11 cellular contexts compared by ENCODE assay signal in the genomic region with DNA sequence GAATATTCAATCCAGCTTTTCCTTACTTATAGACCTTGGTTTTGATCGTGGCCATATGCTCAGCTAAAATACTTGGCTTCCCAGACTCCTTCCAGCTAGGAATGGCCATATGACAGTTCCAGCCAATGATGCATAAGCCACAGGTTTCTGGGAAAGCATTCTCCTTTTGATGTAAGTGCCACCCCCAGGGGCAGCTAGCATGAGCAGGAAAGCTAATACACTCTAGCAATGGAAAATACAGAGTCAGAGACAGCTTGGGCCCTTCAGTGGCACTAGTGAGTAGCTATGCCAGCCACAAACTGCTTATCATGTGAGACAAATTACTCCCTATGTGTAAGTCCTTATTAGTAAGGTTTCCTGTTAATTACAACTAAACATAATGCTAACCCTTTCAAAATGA. TPM values are rescaled to one million over a fixed set of nuclear protein-coding genes. Genes with fewer than 3 reads are reported as not detected.
DNase-seq lines count a peak whose midpoint lies in the region; ATAC-seq and FAIRE-seq lines count a peak whose summit lies in the region.
"Had no signal": no experiment of that assay in that cellular context is flagged by ENCODE, and none has a peak within 500 bp of the region (broad histone marks: within the 10 kb centered on the region; RNA-seq: fewer than 3 reads in every experiment).

No MANE protein-coding gene starts in this region.

- no peaks in the 10 kb centered on the region for H3K27me3 Mint-ChIP-seq in T-cell
- H3K27me3 Mint-ChIP-seq in effector memory CD8-positive, alpha-beta T cell = no peaks in the 10 kb centered on the region
- H3K27me3 Mint-ChIP-seq in stimulated activated naive CD8-positive, alpha-beta T cell treated with anti-CD3 and anti-CD28 coated beads, Interleukin-15, Interleukin-2, amounts not matched to agents 100 ng/mL and 50 ng/mL, for 24 hours = no peaks in the 10 kb centered on the region
- no peaks in the 10 kb centered on the region for H3K27me3 Mint-ChIP-seq in stimulated activated naive B cell treated with anti-CD40 and anti-IgM and Interleukin-4, amounts not matched to agents 10 μg/mL and 1 μg/mL and 100 μg/mL, for 72 hours

- H3K4me3 Mint-ChIP-seq in T-cell = peak overlapping the region in 1 of 3 donors; percentile 78
- H3K4me3 Mint-ChIP-seq in effector memory CD8-positive, alpha-beta T cell = peak overlapping the region; percentile 74 to 76
- peak overlapping the region; percentile 39 for H3K4me3 Mint-ChIP-seq in stimulated activated naive CD8-positive, alpha-beta T cell treated with anti-CD3 and anti-CD28 coated beads, Interleukin-15, Interleukin-2, amounts not matched to agents 100 ng/mL and 50 ng/mL, for 24 hours
- no peak overlapping the region for H3K4me3 Mint-ChIP-seq in stimulated activated naive B cell treated with anti-CD40 and anti-IgM and Interleukin-4, amounts not matched to agents 10 μg/mL and 1 μg/mL and 100 μg/mL, for 72 hours

- peaks cover 17% of the 10 kb centered on the region for H3K36me3 Mint-ChIP-seq in T-cell
- peaks cover 66% of the 10 kb centered on the region for H3K36me3 Mint-ChIP-seq in effector memory CD8-positive, alpha-beta T cell (ENCODE audit: insufficient read depth)
- H3K36me3 Mint-ChIP-seq in stimulated activated naive CD8-positive, alpha-beta T cell treated with anti-CD3 and anti-CD28 coated beads, Interleukin-15, Interleukin-2, amounts not matched to agents 100 ng/mL and 50 ng/mL, for 24 hours (ENCODE audit: low read depth) = peaks cover 27% of the 10 kb centered on the region
- H3K36me3 Mint-ChIP-seq in stimulated activated naive B cell treated with anti-CD40 and anti-IgM and Interleukin-4, amounts not matched to agents 10 μg/mL and 1 μg/mL and 100 μg/mL, for 72 hours = peaks cover 5 to 23% of the 10 kb centered on the region in 2 donors

- H3K4me1 Mint-ChIP-seq in T-cell = peaks cover 99 to 100% (median 100%) of the 10 kb centered on the region in 3 donors
- H3K4me1 Mint-ChIP-seq in effector memory CD8-positive, alpha-beta T cell (ENCODE audit: low read depth in 2 of 2) = peaks cover 79 to 92% of the 10 kb centered on the region in 2 donors
- H3K4me1 Mint-ChIP-seq in stimulated activated naive CD8-positive, alpha-beta T cell treated with anti-CD3 and anti-CD28 coated beads, Interleukin-15, Interleukin-2, amounts not matched to agents 100 ng/mL and 50 ng/mL, for 24 hours (ENCODE audit: low read depth) = peaks cover 98% of the 10 kb centered on the region
- peaks cover 45 to 69% of the 10 kb centered on the region in 2 donors for H3K4me1 Mint-ChIP-seq in stimulated activated naive B cell treated with anti-CD40 and anti-IgM and Interleukin-4, amounts not matched to agents 10 μg/mL and 1 μg/mL and 100 μg/mL, for 72 hours

- POLR2A ChIA-PET in T-cell (lab: Charles Lee) = interaction anchor here (1.1 to 2.2 kb wide), 5 partner anchors 11 to 20 kb away, joined by 3 to 12 read pairs (median 7); no protein-coding TSS in a partner anchor

- peak overlapping the region; percentile 95 to 96 for H3K27ac Mint-ChIP-seq in T-cell
- H3K27ac Mint-ChIP-seq in effector memory CD8-positive, alpha-beta T cell = peak overlapping the region; percentile 95 to 96
- peak overlapping the region; percentile 88 for H3K27ac Mint-ChIP-seq in stimulated activated naive CD8-positive, alpha-beta T cell treated with anti-CD3 and anti-CD28 coated beads, Interleukin-15, Interleukin-2, amounts not matched to agents 100 ng/mL and 50 ng/mL, for 24 hours
- H3K27ac Mint-ChIP-seq in stimulated activated naive B cell treated with anti-CD40 and anti-IgM and Interleukin-4, amounts not matched to agents 10 μg/mL and 1 μg/mL and 100 μg/mL, for 72 hours = no peak overlapping the region

- peak; percentile 41 for DNase-seq in activated CD8-positive, alpha-beta memory T cell treated with anti-CD3 and anti-CD28 coated beads, Interleukin-2, amount 50 U/mL, for 4 hours
- DNase-seq in activated CD8-positive, alpha-beta memory T cell treated with anti-CD3 and anti-CD28 coated beads for 24 hours = no peak
- DNase-seq in T-cell (no peak), urothelium cell line (ENCODE audit: low spot score) (no peak), NCI-H2227 treated with DMSO at 0.1 percent for 48 hours (lab: John Stamatoyannopoulos, UW) (no peak)
- no peak for DNase-seq in effector memory CD8-positive, alpha-beta T cell
- DNase-seq in stimulated activated naive B cell treated with anti-CD40 and anti-IgM and Interleukin-4, amounts not matched to agents 10 μg/mL and 1 μg/mL and 100 μg/mL, for 72 hours = no peak
- DNase-seq: amygdala, left colon, NCI-H446 treated with DMSO at 0.1 percent for 48 hours had no signal

- no peak for ATAC-seq in T-cell (replicated peaks in 1 of 4)
- ATAC-seq in effector memory CD8-positive, alpha-beta T cell (replicated peaks) = no peak
- no peak for ATAC-seq in stimulated activated naive B cell treated with anti-CD40 and anti-IgM and Interleukin-4, amounts not matched to agents 10 μg/mL and 1 μg/mL and 100 μg/mL, for 72 hours (replicated peaks)

- CTCF ChIA-PET in T-cell (lab: Charles Lee) = interaction anchor here (1.0 to 3.3 kb wide), 8 partner anchors 15 to 57 kb away, joined by 3 to 33 read pairs (median 6); no protein-coding TSS in a partner anchor

- no peaks in the 10 kb centered on the region for H3K9me3 Mint-ChIP-seq in T-cell
- H3K9me3 Mint-ChIP-seq in effector memory CD8-positive, alpha-beta T cell = no peaks in the 10 kb centered on the region
- H3K9me3 Mint-ChIP-seq in stimulated activated naive CD8-positive, alpha-beta T cell treated with anti-CD3 and anti-CD28 coated beads, Interleukin-15, Interleukin-2, amounts not matched to agents 100 ng/mL and 50 ng/mL, for 24 hours = no peaks in the 10 kb centered on the region
- no peaks in the 10 kb centered on the region for H3K9me3 Mint-ChIP-seq in stimulated activated naive B cell treated with anti-CD40 and anti-IgM and Interleukin-4, amounts not matched to agents 10 μg/mL and 1 μg/mL and 100 μg/mL, for 72 hours

- FAIRE-seq in urothelium cell line (lab: Jason Lieb, UNC) = no peak

RNA-seq across cellular contexts. Expression of a gene that starts 26.7 kb away (rescaled TPM):
- 100 to 1,000 TPM in 3 of 5 donors, 10 to 100 TPM in 2; 86.1 to 106 (median 101) TPM for total RNA-seq in T-cell

RNA-seq across cellular contexts. Expression of a gene that starts 41.5 kb away (rescaled TPM):
- not detected for total RNA-seq in T-cell

Comparison
In these comparisons a context has a peak if more than half of its experiments do, and no peak if none do; other contexts are left out.
1. H3K4me3 Mint-ChIP-seq: peak in effector memory CD8-positive, alpha-beta T cell (2 of 2) and stimulated activated naive CD8-positive, alpha-beta T cell treated with anti-CD3 and anti-CD28 coated beads, Interleukin-15, Interleukin-2, amounts not matched to agents 100 ng/mL and 50 ng/mL, for 24 hours (single experiment); none in stimulated activated naive B cell treated with anti-CD40 and anti-IgM and Interleukin-4, amounts not matched to agents 10 μg/mL and 1 μg/mL and 100 μg/mL, for 72 hours (0 of 2).